ENCODE assay signal across 21 cellular contexts in genomic region chr16:88877564-88878289, GRCh38. TPM values are rescaled to one million over a fixed set of nuclear protein-coding genes. Genes with fewer than 3 reads are reported as not detected.
DNase-seq lines count a peak whose midpoint lies in the region; ATAC-seq, FAIRE-seq and TF ChIP-seq lines count a peak whose summit lies in the region.
"Had no signal": no experiment of that assay in that cellular context is flagged by ENCODE, and none has a peak within 500 bp of the region (broad histone marks: within the 10 kb centered on the region; RNA-seq: fewer than 3 reads in every experiment).

No MANE protein-coding gene starts in this region.

- no peaks in the 10 kb centered on the region for H3F3A ChIP-seq in neural progenitor cell (ENCODE audit: low read depth)

- H3K27me3 ChIP-seq in BLaER1 treated with 17β-estradiol and CSF1 and Interleukin-3, amounts not matched to agents 10 nM and 100 nM: no peaks in the 10 kb centered on the region
- H3K27me3 ChIP-seq in neural progenitor cell: no peaks in the 10 kb centered on the region
- peaks cover 0 to 13% (median 0%) of the 10 kb centered on the region in 45 donors for H3K27me3 ChIP-seq in dorsolateral prefrontal cortex

- H2AFZ ChIP-seq in neural progenitor cell (replicated peaks): no peak overlapping the region

- intact Hi-C loops in dorsolateral prefrontal cortex (cut with DNase I): no loop called here

- no peaks in the 10 kb centered on the region for H3K36me3 Mint-ChIP-seq in neural progenitor cell
- H3K36me3 Mint-ChIP-seq: CD4-positive, CD25-positive, alpha-beta regulatory T cell; CD8-positive, alpha-beta memory T cell had no signal

- peaks cover 0 to 66% (median 19%) of the 10 kb centered on the region in 11 experiments; a peak in 9 of 22 replicates for H4K20me1 ChIP-seq in BLaER1 treated with 17β-estradiol and CSF1 and Interleukin-3, amounts not matched to agents 10 nM and 100 nM
- no peaks in the 10 kb centered on the region for H4K20me1 ChIP-seq in neural progenitor cell (ENCODE audit: low read depth)

- TF ChIP-seq CTCF in neural progenitor cell (IDR thresholded peaks at IDR 0.05) (no peak), dorsolateral prefrontal cortex (IDR thresholded peaks at IDR 0.05 in 54 of 56, conservative IDR thresholded peaks at IDR 0.05 in 2 of 56; ENCODE audit: low read depth in 1 of 56, partially characterized antibody in 56 of 56) (no peak)

- no peaks in the 10 kb centered on the region for H3K9me3 ChIP-seq in BLaER1 treated with 17β-estradiol and CSF1 and Interleukin-3, amounts not matched to agents 10 nM and 100 nM (replicated peaks in 1 of 11)
- H3K9me3 ChIP-seq in neural progenitor cell (ENCODE audit: low read depth): no peaks in the 10 kb centered on the region

- ATAC-seq in GM21423 (IDR thresholded peaks at IDR 0.05; ENCODE audit: unreplicated experiment): no peak
- ATAC-seq: HCT116 had no signal

- no peak overlapping the region for H3K4me3 Mint-ChIP-seq in neural progenitor cell
- H3K4me3 Mint-ChIP-seq: CD4-positive, CD25-positive, alpha-beta regulatory T cell; CD8-positive, alpha-beta memory T cell had no signal

- H3K4me3 ChIP-seq in BLaER1 treated with 17β-estradiol and CSF1 and Interleukin-3, amounts not matched to agents 10 nM and 100 nM: no peak overlapping the region
- H3K4me3 ChIP-seq in neural progenitor cell: no peak overlapping the region
- no peak overlapping the region for H3K4me3 ChIP-seq in dorsolateral prefrontal cortex

- H3K27ac Mint-ChIP-seq in neural progenitor cell: peak overlapping the region; percentile 42
- H3K27ac Mint-ChIP-seq: CD4-positive, CD25-positive, alpha-beta regulatory T cell; CD8-positive, alpha-beta memory T cell had no signal

- peaks cover 4 to 77% (median 43%) of the 10 kb centered on the region in 11 experiments; a peak in 20 of 22 replicates for H3K36me3 ChIP-seq in BLaER1 treated with 17β-estradiol and CSF1 and Interleukin-3, amounts not matched to agents 10 nM and 100 nM
- H3K36me3 ChIP-seq in neural progenitor cell: no peaks in the 10 kb centered on the region

- no peaks in the 10 kb centered on the region for H3K9me3 Mint-ChIP-seq in neural progenitor cell
- H3K9me3 Mint-ChIP-seq: CD8-positive, alpha-beta memory T cell had no signal

- no peaks in the 10 kb centered on the region for H3K79me2 ChIP-seq in neural progenitor cell (ENCODE audit: low read depth)

- H3K4me2 ChIP-seq in BLaER1 treated with 17β-estradiol and CSF1 and Interleukin-3, amounts not matched to agents 10 nM and 100 nM: peak overlapping the region in 6 of 11 experiments; percentile 12 to 29 (median 20); a peak in 7 of 22 replicates
- H3K4me2 ChIP-seq in neural progenitor cell: no peak overlapping the region

- H3K27ac ChIP-seq in BLaER1 treated with 17β-estradiol and CSF1 and Interleukin-3, amounts not matched to agents 10 nM and 100 nM: no peak overlapping the region; a peak in 1 of 22 replicates
- H3K27ac ChIP-seq in neural progenitor cell (no peak overlapping the region), dorsolateral prefrontal cortex (no peak overlapping the region)

- peaks cover 9 to 55% (median 36%) of the 10 kb centered on the region in 10 experiments for H3K4me1 ChIP-seq in BLaER1 treated with 17β-estradiol and CSF1 and Interleukin-3, amounts not matched to agents 10 nM and 100 nM
- H3K4me1 ChIP-seq in neural progenitor cell: peaks cover 7% of the 10 kb centered on the region

- peaks cover 9% of the 10 kb centered on the region for H3K27me3 Mint-ChIP-seq in neural progenitor cell (ENCODE audit: insufficient read depth, low read depth)
- H3K27me3 Mint-ChIP-seq: CD4-positive, CD25-positive, alpha-beta regulatory T cell had no signal

- H3K4me1 Mint-ChIP-seq in neural progenitor cell: peaks cover 12% of the 10 kb centered on the region

- FAIRE-seq in urothelium cell line (lab: Jason Lieb, UNC): no peak
- FAIRE-seq: D721Med, G401.6, GM12891, GM19239 had no signal

- H3K9ac ChIP-seq in BLaER1 treated with 17β-estradiol and CSF1 and Interleukin-3, amounts not matched to agents 10 nM and 100 nM: peak overlapping the region in 2 of 11 experiments; percentile 17 to 23; a peak in 1 of 22 replicates
- H3K9ac ChIP-seq in neural progenitor cell: no peak overlapping the region

- DNase-seq in SW480 (ENCODE audit: low spot score) (peak; percentile 11), neural progenitor cell (ENCODE audit: low spot score) (no peak), urothelium cell line (ENCODE audit: low spot score) (peak; percentile 16), dorsolateral prefrontal cortex (no peak), iPS-NIHi11 (ENCODE audit: low spot score) (no peak)
- DNase-seq: 8988T; C1 segment of cervical spinal cord; CD4-positive, CD25-positive, alpha-beta regulatory T cell; CD8-positive, alpha-beta memory T cell; COR-L47; GOT3; H7 had no signal

RNA-seq across cellular contexts. Expression of gene PABPN1L, which starts 11.3 kb away (rescaled TPM):
- not detected in 2 replicates for total RNA-seq in neural progenitor cell (ENCODE audit: low replicate concordance)
- under 1 TPM in 22 of 120 experiments, not detected in 98; 0.36 to 0.92 (median 0.56) TPM for total RNA-seq in dorsolateral prefrontal cortex
- total RNA-seq: A673; CD4-positive, CD25-positive, alpha-beta regulatory T cell; CD8-positive, alpha-beta memory T cell; H7; HT-29 had no signal

RNA-seq across cellular contexts. Expression of gene TRAPPC2L, which starts 20.8 kb away (rescaled TPM):
- total RNA-seq in neural progenitor cell (ENCODE audit: low replicate concordance) (31.8 and 48.5 TPM in 2 replicates), dorsolateral prefrontal cortex (10 to 100 TPM; 30.9 to 83.9 (median 57.9) TPM)

RNA-seq across cellular contexts. Expression of gene GALNS, which starts 21.0 kb away (rescaled TPM):
- total RNA-seq in neural progenitor cell (ENCODE audit: low replicate concordance) (5.0 and 11.6 TPM in 2 replicates), dorsolateral prefrontal cortex (10 to 100 TPM; 22.5 to 60.1 (median 36.3) TPM)

Comparison
In these comparisons a context has a peak if more than half of its experiments do, and no peak if none do; other contexts are left out.
1. DNase-seq: peak in SW480 (single experiment) and urothelium cell line (single experiment); none in neural progenitor cell (single experiment), dorsolateral prefrontal cortex (0 of 10) and iPS-NIHi11 (single experiment).